ENCODE assay signal across 12 cellular contexts in the genomic region with DNA sequence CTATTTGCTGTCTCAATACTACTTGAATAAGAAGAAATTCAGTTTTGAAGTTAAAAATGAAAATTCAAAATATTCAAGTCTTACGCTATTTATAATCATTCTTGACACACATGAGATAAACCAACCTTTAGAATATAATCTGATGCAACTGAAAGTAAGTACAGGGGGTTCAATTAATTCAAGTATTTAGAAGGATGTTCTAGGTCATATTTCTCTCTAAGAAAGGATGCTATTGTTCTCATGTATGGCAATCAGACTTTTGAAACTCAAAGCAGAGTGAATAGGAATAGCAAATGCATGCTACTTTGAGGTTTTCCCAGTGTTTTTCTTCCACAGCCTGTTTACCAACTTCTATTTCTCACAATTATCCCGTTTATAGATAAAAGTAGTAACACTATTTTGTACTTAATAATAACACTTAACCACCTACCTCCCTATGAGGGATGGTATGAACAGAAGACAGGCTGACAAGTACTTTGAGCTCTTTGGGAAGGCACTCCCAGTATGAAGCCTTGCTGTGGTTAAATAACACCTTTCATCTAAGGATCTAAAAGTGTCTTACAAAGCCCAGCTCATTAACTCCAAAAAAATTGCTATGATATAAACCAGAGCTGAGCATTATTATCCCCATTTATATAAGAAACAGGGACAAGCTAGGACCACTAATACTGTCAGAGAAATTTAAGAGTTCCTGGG. TPM values are rescaled to one million over a fixed set of nuclear protein-coding genes. Genes with fewer than 3 reads are reported as not detected.
DNase-seq lines count a peak whose midpoint lies in the region; ATAC-seq lines count a peak whose summit lies in the region.
"Had no signal": no experiment of that assay in that cellular context is flagged by ENCODE, and none has a peak within 500 bp of the region (broad histone marks: within the 10 kb centered on the region; RNA-seq: fewer than 3 reads in every experiment).

No MANE protein-coding gene starts in this region.

- no peaks in the 10 kb centered on the region for H3K9me3 ChIP-seq in CD4-positive, CD25-positive, alpha-beta regulatory T cell (ENCODE audit: control insufficient read depth in 2 of 2, low read length in 2 of 2)
- H3K9me3 ChIP-seq: suprapubic skin had no signal

- peaks cover 13% of the 10 kb centered on the region for H3K36me3 Mint-ChIP-seq in CD4-positive, CD25-positive, alpha-beta regulatory T cell
- H3K36me3 Mint-ChIP-seq in activated CD4-positive, alpha-beta memory T cell treated with anti-CD3 and anti-CD28 coated beads, Interleukin-2, amount 10 ng/mL, durations not matched to agents 7 days and 5 days (ENCODE audit: low read depth): peaks cover 46% of the 10 kb centered on the region
- H3K36me3 Mint-ChIP-seq in immature natural killer cell: peaks cover 15 to 36% (median 27%) of the 10 kb centered on the region in 3 donors

- H3K9me3 Mint-ChIP-seq in CD4-positive, CD25-positive, alpha-beta regulatory T cell: no peaks in the 10 kb centered on the region
- no peaks in the 10 kb centered on the region for H3K9me3 Mint-ChIP-seq in activated CD4-positive, alpha-beta memory T cell treated with anti-CD3 and anti-CD28 coated beads, Interleukin-2, amount 10 ng/mL, durations not matched to agents 7 days and 5 days
- no peaks in the 10 kb centered on the region for H3K9me3 Mint-ChIP-seq in immature natural killer cell

- peak overlapping the region; percentile 91 to 99 (median 94) for H3K27ac Mint-ChIP-seq in CD4-positive, CD25-positive, alpha-beta regulatory T cell
- peak overlapping the region; percentile 95 for H3K27ac Mint-ChIP-seq in activated CD4-positive, alpha-beta memory T cell treated with anti-CD3 and anti-CD28 coated beads, Interleukin-2, amount 10 ng/mL, durations not matched to agents 7 days and 5 days
- peak overlapping the region in 5 of 6 donors; percentile 18 to 88 (median 63) for H3K27ac Mint-ChIP-seq in immature natural killer cell

- H3K4me3 ChIP-seq in CD4-positive, CD25-positive, alpha-beta regulatory T cell (ENCODE audit: low read depth, low read length): peak overlapping the region; percentile 66
- H3K4me3 ChIP-seq: suprapubic skin had no signal

- H3K27me3 ChIP-seq in CD4-positive, CD25-positive, alpha-beta regulatory T cell (ENCODE audit: control insufficient read depth, insufficient read depth, low read length): no peaks in the 10 kb centered on the region
- H3K27me3 ChIP-seq: suprapubic skin had no signal

- H3K27ac ChIP-seq in CD4-positive, CD25-positive, alpha-beta regulatory T cell (ENCODE audit: insufficient read depth, low read length, poor library complexity, severe bottlenecking): peak overlapping the region; percentile 78
- H3K27ac ChIP-seq: suprapubic skin had no signal

- H3K4me1 Mint-ChIP-seq in CD4-positive, CD25-positive, alpha-beta regulatory T cell: peaks cover 50 to 94% (median 75%) of the 10 kb centered on the region in 4 donors
- peaks cover 68% of the 10 kb centered on the region for H3K4me1 Mint-ChIP-seq in activated CD4-positive, alpha-beta memory T cell treated with anti-CD3 and anti-CD28 coated beads, Interleukin-2, amount 10 ng/mL, durations not matched to agents 7 days and 5 days
- peaks cover 16 to 17% of the 10 kb centered on the region in 2 donors for H3K4me1 Mint-ChIP-seq in immature natural killer cell

- ATAC-seq in CD4-positive, CD25-positive, alpha-beta regulatory T cell (ENCODE audit: low read depth in 2 of 2): no peak
- ATAC-seq in GM19467 (IDR thresholded peaks at IDR 0.05; ENCODE audit: unreplicated experiment): no peak
- ATAC-seq in HG02571 (IDR thresholded peaks at IDR 0.05; ENCODE audit: unreplicated experiment): no peak
- no peak for ATAC-seq in HG03442 (IDR thresholded peaks at IDR 0.05; ENCODE audit: unreplicated experiment)

- H3K4me3 Mint-ChIP-seq in CD4-positive, CD25-positive, alpha-beta regulatory T cell: peak overlapping the region; percentile 29 to 83 (median 69)
- no peak overlapping the region for H3K4me3 Mint-ChIP-seq in activated CD4-positive, alpha-beta memory T cell treated with anti-CD3 and anti-CD28 coated beads, Interleukin-2, amount 10 ng/mL, durations not matched to agents 7 days and 5 days
- H3K4me3 Mint-ChIP-seq in immature natural killer cell: peak overlapping the region in 4 of 5 donors; percentile 18 to 57 (median 23)

- peaks cover 53% of the 10 kb centered on the region for H3K4me1 ChIP-seq in CD4-positive, CD25-positive, alpha-beta regulatory T cell (ENCODE audit: control insufficient read depth, insufficient read depth, low read length, poor library complexity, severe bottlenecking)

- DNase-seq in CD4-positive, CD25-positive, alpha-beta regulatory T cell: no peak
- DNase-seq in COLO829 (ENCODE audit: low spot score) (peak; percentile 67), immature natural killer cell (no peak), RKO (ENCODE audit: low spot score) (no peak)
- DNase-seq in activated CD4-positive, alpha-beta memory T cell treated with anti-CD3 and anti-CD28 coated beads, Interleukin-2, amount 10 ng/mL, durations not matched to agents 7 days and 5 days: no peak
- DNase-seq: NCI-H1105 treated with DMSO at 0.1 percent for 48 hours, NCI-H446, RPMI8226 had no signal

- POLR2A ChIA-PET in activated CD4-positive, alpha-beta memory T cell treated with anti-CD3 and anti-CD28 coated beads, Interleukin-2, amount 10 ng/mL, durations not matched to agents 7 days and 5 days (lab: Charles Lee): interaction anchor here (1.0 to 4.3 kb wide), 4 partner anchors 16 to 110 kb away, joined by 3 to 68 read pairs (median 4); a partner anchor contains a TSS

- H3K36me3 ChIP-seq in CD4-positive, CD25-positive, alpha-beta regulatory T cell (ENCODE audit: control insufficient read depth, insufficient read depth, low read length): peaks cover 4% of the 10 kb centered on the region

- no peaks in the 10 kb centered on the region for H3K27me3 Mint-ChIP-seq in CD4-positive, CD25-positive, alpha-beta regulatory T cell
- no peaks in the 10 kb centered on the region for H3K27me3 Mint-ChIP-seq in activated CD4-positive, alpha-beta memory T cell treated with anti-CD3 and anti-CD28 coated beads, Interleukin-2, amount 10 ng/mL, durations not matched to agents 7 days and 5 days
- H3K27me3 Mint-ChIP-seq in immature natural killer cell (ENCODE audit: low read depth in 3 of 3): peaks cover 0 to 5% (median 0%) of the 10 kb centered on the region in 3 donors

- CTCF ChIA-PET in activated CD4-positive, alpha-beta memory T cell treated with anti-CD3 and anti-CD28 coated beads, Interleukin-2, amount 10 ng/mL, durations not matched to agents 7 days and 5 days (lab: Charles Lee): interaction anchor here (0.5 to 3.0 kb wide), 5 partner anchors 18 to 233 kb away, joined by 3 to 19 read pairs (median 7); a partner anchor contains a TSS

RNA-seq across cellular contexts. Expression of a gene that starts 18.0 kb away (rescaled TPM):
- total RNA-seq in CD4-positive, CD25-positive, alpha-beta regulatory T cell: 683 TPM
- polyA plus RNA-seq in CD4-positive, CD25-positive, alpha-beta regulatory T cell: 100 to 1,000 TPM; 221 to 321 (median 270) TPM
- 100 to 1,000 TPM; 418 to 420 TPM for total RNA-seq in activated CD4-positive, alpha-beta memory T cell treated with anti-CD3 and anti-CD28 coated beads, Interleukin-2, amount 10 ng/mL, durations not matched to agents 7 days and 5 days
- 10 to 100 TPM; 58.8 to 86.0 (median 69.0) TPM for polyA plus RNA-seq in immature natural killer cell
